Comparison of ENCODE assay signal across 1 cellular context in genomic region chr2:27735263-27735904, GRCh38.
TF ChIP-seq lines count a peak whose summit lies in the region.

No MANE protein-coding gene starts in this region.

TF ChIP-seq in K562, 482 proteins besides CTCF, POLR2A, EP300 and RAD21 (continued from another document):
- no peak for TF ChIP-seq KLF6 (CRISPR knock-in tag; IDR thresholded peaks at IDR 0.05; ENCODE audit: borderline replicate concordance)
- TF ChIP-seq HMGN3 (IDR thresholded peaks at IDR 0.05; ENCODE audit: borderline replicate concordance, extremely low read depth, insufficient read length, low read depth, low read length): peak; percentile 47
- TF ChIP-seq ERF (CRISPR knock-in tag; IDR thresholded peaks at IDR 0.05): 0 out of 2 replicates have a peak, but pooled peaks have one; percentile 38
- TF ChIP-seq PHF8 (IDR thresholded peaks at IDR 0.05; ENCODE audit: borderline replicate concordance, low read length): no peak
- TF ChIP-seq FOXJ2 (tag; IDR thresholded peaks at IDR 0.05): no peak
- no peak for TF ChIP-seq ZC3H8 (IDR thresholded peaks at IDR 0.05)
- TF ChIP-seq C11orf30 (IDR thresholded peaks at IDR 0.05; ENCODE audit: low read depth): no peak
- TF ChIP-seq TEAD4 (IDR thresholded peaks at IDR 0.05; ENCODE audit: low read length): no peak
- TF ChIP-seq TEAD4 (CRISPR knock-in tag; IDR thresholded peaks at IDR 0.05; ENCODE audit: borderline replicate concordance): no peak
- no peak for TF ChIP-seq ZNF644 (tag; IDR thresholded peaks at IDR 0.05; ENCODE audit: low read depth)
- no peak for TF ChIP-seq ELK3 (CRISPR knock-in tag; IDR thresholded peaks at IDR 0.05)
- no peak for TF ChIP-seq ZNF347 (CRISPR knock-in tag; IDR thresholded peaks at IDR 0.05; ENCODE audit: low read depth)
- no peak for TF ChIP-seq HNRNPUL1 (IDR thresholded peaks at IDR 0.05; ENCODE audit: low read length)
- TF ChIP-seq, protein P1, sequence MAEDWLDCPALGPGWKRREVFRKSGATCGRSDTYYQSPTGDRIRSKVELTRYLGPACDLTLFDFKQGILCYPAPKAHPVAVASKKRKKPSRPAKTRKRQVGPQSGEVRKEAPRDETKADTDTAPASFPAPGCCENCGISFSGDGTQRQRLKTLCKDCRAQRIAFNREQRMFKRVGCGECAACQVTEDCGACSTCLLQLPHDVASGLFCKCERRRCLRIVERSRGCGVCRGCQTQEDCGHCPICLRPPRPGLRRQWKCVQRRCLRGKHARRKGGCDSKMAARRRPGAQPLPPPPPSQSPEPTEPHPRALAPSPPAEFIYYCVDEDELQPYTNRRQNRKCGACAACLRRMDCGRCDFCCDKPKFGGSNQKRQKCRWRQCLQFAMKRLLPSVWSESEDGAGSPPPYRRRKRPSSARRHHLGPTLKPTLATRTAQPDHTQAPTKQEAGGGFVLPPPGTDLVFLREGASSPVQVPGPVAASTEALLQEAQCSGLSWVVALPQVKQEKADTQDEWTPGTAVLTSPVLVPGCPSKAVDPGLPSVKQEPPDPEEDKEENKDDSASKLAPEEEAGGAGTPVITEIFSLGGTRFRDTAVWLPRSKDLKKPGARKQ (CRISPR knock-in tag; IDR thresholded peaks at IDR 0.05): no peak
- TF ChIP-seq POLR3A (IDR thresholded peaks at IDR 0.05; ENCODE audit: borderline replicate concordance, extremely low read depth, insufficient read depth, insufficient read length): no peak
- no peak for TF ChIP-seq HDAC2 (IDR thresholded peaks at IDR 0.05)
- TF ChIP-seq, protein P2, sequence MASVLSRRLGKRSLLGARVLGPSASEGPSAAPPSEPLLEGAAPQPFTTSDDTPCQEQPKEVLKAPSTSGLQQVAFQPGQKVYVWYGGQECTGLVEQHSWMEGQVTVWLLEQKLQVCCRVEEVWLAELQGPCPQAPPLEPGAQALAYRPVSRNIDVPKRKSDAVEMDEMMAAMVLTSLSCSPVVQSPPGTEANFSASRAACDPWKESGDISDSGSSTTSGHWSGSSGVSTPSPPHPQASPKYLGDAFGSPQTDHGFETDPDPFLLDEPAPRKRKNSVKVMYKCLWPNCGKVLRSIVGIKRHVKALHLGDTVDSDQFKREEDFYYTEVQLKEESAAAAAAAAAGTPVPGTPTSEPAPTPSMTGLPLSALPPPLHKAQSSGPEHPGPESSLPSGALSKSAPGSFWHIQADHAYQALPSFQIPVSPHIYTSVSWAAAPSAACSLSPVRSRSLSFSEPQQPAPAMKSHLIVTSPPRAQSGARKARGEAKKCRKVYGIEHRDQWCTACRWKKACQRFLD (CRISPR knock-in tag; IDR thresholded peaks at IDR 0.05): no peak
- TF ChIP-seq CBFB (CRISPR knock-in tag; IDR thresholded peaks at IDR 0.05): no peak
- TF ChIP-seq NR2C2 (CRISPR knock-in tag; IDR thresholded peaks at IDR 0.05): no peak
- TF ChIP-seq NR2C2 (tag; IDR thresholded peaks at IDR 0.05): peak; percentile 14; the same call in 1 of the 2 replicates
- TF ChIP-seq PHF21A (IDR thresholded peaks at IDR 0.05; ENCODE audit: borderline replicate concordance, low read depth): no peak
- 0 out of 2 replicates have a peak, but pooled peaks have one; percentile 14 for TF ChIP-seq HIVEP1 (CRISPR knock-in tag; IDR thresholded peaks at IDR 0.05)
- TF ChIP-seq, protein P3, sequence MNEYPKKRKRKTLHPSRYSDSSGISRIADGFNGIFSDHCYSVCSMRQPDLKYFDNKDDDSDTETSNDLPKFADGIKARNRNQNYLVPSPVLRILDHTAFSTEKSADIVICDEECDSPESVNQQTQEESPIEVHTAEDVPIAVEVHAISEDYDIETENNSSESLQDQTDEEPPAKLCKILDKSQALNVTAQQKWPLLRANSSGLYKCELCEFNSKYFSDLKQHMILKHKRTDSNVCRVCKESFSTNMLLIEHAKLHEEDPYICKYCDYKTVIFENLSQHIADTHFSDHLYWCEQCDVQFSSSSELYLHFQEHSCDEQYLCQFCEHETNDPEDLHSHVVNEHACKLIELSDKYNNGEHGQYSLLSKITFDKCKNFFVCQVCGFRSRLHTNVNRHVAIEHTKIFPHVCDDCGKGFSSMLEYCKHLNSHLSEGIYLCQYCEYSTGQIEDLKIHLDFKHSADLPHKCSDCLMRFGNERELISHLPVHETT (CRISPR knock-in tag; conservative IDR thresholded peaks at IDR 0.05 in 1 of 2, IDR thresholded peaks at IDR 0.05 in 1 of 2): peak in 1 of 2 experiments; percentile 41; a peak in 1 of 4 replicates
- peak; percentile 51; the same call in 1 of the 2 replicates for TF ChIP-seq CBX1 (IDR thresholded peaks at IDR 0.05; ENCODE audit: low read depth)
- no peak for TF ChIP-seq SIRT6 (IDR thresholded peaks at IDR 0.05; ENCODE audit: low read depth, low read length)
- no peak for TF ChIP-seq KDM4B (IDR thresholded peaks at IDR 0.05; ENCODE audit: borderline replicate concordance in 2 of 2, low read depth in 1 of 2)
- TF ChIP-seq ZNF76 (CRISPR knock-in tag; IDR thresholded peaks at IDR 0.05; ENCODE audit: borderline replicate concordance): 0 out of 2 replicates have a peak, but pooled peaks have one; percentile 71
- TF ChIP-seq MAZ (CRISPR knock-in tag; conservative IDR thresholded peaks at IDR 0.05 in 1 of 2, IDR thresholded peaks at IDR 0.05 in 1 of 2): peak; percentile 50 to 92; a peak in 3 of 4 replicates
- 0 out of 2 replicates have a peak, but pooled peaks have one; percentile 24 for TF ChIP-seq LCOR (CRISPR knock-in tag; IDR thresholded peaks at IDR 0.05)
- TF ChIP-seq POLR2G (IDR thresholded peaks at IDR 0.05; ENCODE audit: low read depth, low read length): peak; percentile 76
- TF ChIP-seq MYNN (IDR thresholded peaks at IDR 0.05): peak; percentile 22; the same call in 1 of the 2 replicates
- TF ChIP-seq MYNN (CRISPR knock-in tag; IDR thresholded peaks at IDR 0.05): no peak
- TF ChIP-seq E2F6 (IDR thresholded peaks at IDR 0.05; ENCODE audit: borderline replicate concordance in 1 of 2, extremely low read depth in 1 of 2, insufficient read depth in 1 of 2, insufficient read length in 1 of 2, low read depth in 1 of 2, low read length in 1 of 2, poor library complexity in 1 of 2, severe bottlenecking in 1 of 2): peak in 1 of 2 experiments; percentile 20
- TF ChIP-seq TAF1 (IDR thresholded peaks at IDR 0.05; ENCODE audit: control insufficient read depth, extremely low read depth, insufficient read depth, low read length, severe bottlenecking): peak; percentile 16
- 0 out of 2 replicates have a peak, but pooled peaks have one; percentile 24 for TF ChIP-seq ZNF175 (CRISPR knock-in tag; IDR thresholded peaks at IDR 0.05; ENCODE audit: low read depth)
- peak in 1 of 2 experiments; percentile 23; a peak in 1 of 4 replicates for TF ChIP-seq NRF1 (conservative IDR thresholded peaks at IDR 0.05 in 1 of 2, IDR thresholded peaks at IDR 0.05 in 1 of 2)
- no peak for TF ChIP-seq THRA (IDR thresholded peaks at IDR 0.05)
- peak; percentile 79 for TF ChIP-seq ZBTB9 (CRISPR knock-in tag; IDR thresholded peaks at IDR 0.05)
- TF ChIP-seq ATF1 (CRISPR knock-in tag; IDR thresholded peaks at IDR 0.05): no peak
- TF ChIP-seq ATF1 (tag; IDR thresholded peaks at IDR 0.05): 0 out of 2 replicates have a peak, but pooled peaks have one; percentile 11
- no peak for TF ChIP-seq ZNF121 (CRISPR knock-in tag; conservative IDR thresholded peaks at IDR 0.05)
- TF ChIP-seq MTA3 (IDR thresholded peaks at IDR 0.05; ENCODE audit: borderline replicate concordance): peak; percentile 61; the same call in 1 of the 2 replicates
- TF ChIP-seq CXXC5 (CRISPR knock-in tag; IDR thresholded peaks at IDR 0.05): peak; percentile 44
- peak; percentile 51; the same call in 1 of the 2 replicates for TF ChIP-seq ZNF766 (CRISPR knock-in tag; conservative IDR thresholded peaks at IDR 0.05)
- TF ChIP-seq ELF1 (tag; IDR thresholded peaks at IDR 0.05): peak; percentile 54
- no peak for TF ChIP-seq ADNP (tag; IDR thresholded peaks at IDR 0.05)
- no peak for TF ChIP-seq ASH1L (IDR thresholded peaks at IDR 0.05; ENCODE audit: borderline replicate concordance, low read depth, partially characterized antibody)
- TF ChIP-seq GABPA (tag; conservative IDR thresholded peaks at IDR 0.05; ENCODE audit: low read depth): peak; percentile 81
